1 cellular context compared by ENCODE assay signal in the genomic region with DNA sequence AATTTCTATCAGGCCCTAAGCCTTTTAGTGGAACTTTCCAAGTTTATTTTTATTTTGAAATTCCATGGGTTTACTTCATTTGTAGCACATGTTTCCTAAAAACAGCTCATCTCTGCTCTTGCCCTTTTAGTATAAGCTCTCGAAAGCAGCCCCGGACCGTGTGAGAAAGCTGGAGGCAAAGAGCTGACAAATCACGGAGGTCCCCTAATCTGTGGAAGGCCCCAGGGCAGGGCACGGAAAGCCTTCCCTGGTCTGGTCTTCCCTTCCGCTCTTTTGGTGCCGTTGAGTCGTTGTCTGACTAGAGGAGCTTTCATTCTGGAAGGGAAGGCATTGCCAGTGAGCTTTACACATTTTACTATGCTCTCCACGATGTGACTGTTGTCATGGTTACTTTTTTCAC.
A peak's percentile ranks its signal among the peaks of the same experiment; 100 is the strongest.
TF ChIP-seq lines count a peak whose summit lies in the region.

No MANE protein-coding gene starts in this region.

TF ChIP-seq in K562, 482 proteins besides CTCF, POLR2A, EP300 and RAD21 (continued from another document):
- TF ChIP-seq, protein P1, sequence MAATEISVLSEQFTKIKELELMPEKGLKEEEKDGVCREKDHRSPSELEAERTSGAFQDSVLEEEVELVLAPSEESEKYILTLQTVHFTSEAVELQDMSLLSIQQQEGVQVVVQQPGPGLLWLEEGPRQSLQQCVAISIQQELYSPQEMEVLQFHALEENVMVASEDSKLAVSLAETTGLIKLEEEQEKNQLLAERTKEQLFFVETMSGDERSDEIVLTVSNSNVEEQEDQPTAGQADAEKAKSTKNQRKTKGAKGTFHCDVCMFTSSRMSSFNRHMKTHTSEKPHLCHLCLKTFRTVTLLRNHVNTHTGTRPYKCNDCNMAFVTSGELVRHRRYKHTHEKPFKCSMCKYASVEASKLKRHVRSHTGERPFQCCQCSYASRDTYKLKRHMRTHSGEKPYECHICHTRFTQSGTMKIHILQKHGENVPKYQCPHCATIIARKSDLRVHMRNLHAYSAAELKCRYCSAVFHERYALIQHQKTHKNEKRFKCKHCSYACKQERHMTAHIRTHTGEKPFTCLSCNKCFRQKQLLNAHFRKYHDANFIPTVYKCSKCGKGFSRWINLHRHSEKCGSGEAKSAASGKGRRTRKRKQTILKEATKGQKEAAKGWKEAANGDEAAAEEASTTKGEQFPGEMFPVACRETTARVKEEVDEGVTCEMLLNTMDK (IDR thresholded peaks at IDR 0.05; ENCODE audit: borderline replicate concordance, insufficient read depth, low read depth, low read length, poor library complexity, severe bottlenecking), result no peak
- TF ChIP-seq LEF1 (IDR thresholded peaks at IDR 0.05) (no peak), RFX1 (IDR thresholded peaks at IDR 0.05) (peak; percentile 65)
